In the genomic region with DNA sequence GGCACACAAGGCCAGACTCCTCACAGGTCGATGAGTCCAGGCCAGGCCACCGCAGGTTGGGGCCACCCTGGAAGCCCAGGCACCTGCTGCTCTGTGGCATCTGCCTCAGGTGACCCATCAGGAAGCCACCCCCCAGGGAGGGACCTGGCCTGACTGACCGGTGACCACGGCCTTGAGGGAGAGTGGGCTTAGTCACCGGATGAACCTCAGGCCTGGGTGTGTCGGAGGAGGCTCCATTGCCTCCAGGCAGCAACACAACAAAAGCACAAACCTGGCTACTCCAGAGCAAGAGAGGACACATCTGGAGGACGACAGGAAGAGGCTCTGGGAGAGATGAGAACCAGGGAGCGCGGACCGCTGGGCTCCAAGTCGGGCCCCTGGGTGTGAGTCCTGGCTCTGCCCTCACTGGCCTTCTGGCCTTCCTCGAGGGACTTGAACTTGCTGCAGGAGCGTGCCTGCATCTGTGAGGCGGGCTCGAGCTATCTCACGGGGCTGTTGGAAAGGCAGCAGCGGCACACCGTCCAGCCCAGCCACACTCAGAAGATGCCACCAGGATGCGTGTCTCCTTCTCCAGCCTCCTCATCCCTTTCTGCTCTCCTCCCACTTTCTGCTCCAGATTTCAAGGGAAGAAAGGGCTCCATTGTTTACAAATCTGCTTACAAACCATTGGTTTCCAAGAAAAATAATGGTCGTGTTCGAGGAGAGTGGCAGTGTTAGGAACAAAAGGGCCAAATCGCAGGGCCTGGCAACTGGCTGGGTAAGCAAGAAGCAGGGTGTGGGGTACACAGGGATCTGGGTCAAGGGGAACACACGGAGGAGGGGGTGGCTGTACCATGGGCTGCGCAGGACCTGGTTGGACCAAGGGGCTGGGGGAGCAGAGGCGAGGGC, we compare ENCODE assay signal across 22 cellular contexts.
DNase-seq lines count a peak whose midpoint lies in the region; ATAC-seq and TF ChIP-seq lines count a peak whose summit lies in the region.
"Had no signal": no experiment of that assay in that cellular context is flagged by ENCODE, and none has a peak within 500 bp of the region (broad histone marks: within the 10 kb centered on the region; RNA-seq: fewer than 3 reads in every experiment).

No MANE protein-coding gene starts in this region.

- no peak overlapping the region for H4K91ac ChIP-seq in H9 (ENCODE audit: insufficient read length, low read depth, low read length)

- H3K14ac ChIP-seq in H9 (ENCODE audit: insufficient read depth, low read length), result no peak overlapping the region

- no peak overlapping the region for H3K9ac ChIP-seq in H9 (ENCODE audit: extremely low read depth, insufficient read length, low read length)

- H3K27ac Mint-ChIP-seq in H9, result no peak overlapping the region
- H3K27ac Mint-ChIP-seq: B cell; dendritic cell treated with granulocyte-macrophage colony-stimulating factor and Interleukin-4, amounts not matched to agents 40 ng/mL and 50 ng/mL, for 4 days had no signal

- BruUV-seq in PC-9 (replicated peaks; lab: Mats Ljungman, UMichigan), result TSS peak; percentile 84

- no peak overlapping the region for H3T11ph ChIP-seq in H9 (ENCODE audit: low read length)

- no peak overlapping the region for H2BK120ac ChIP-seq in H9 (ENCODE audit: low read depth, low read length, poor library complexity, severe bottlenecking)

- H3K4ac ChIP-seq in H9 (ENCODE audit: low read depth, low read length), result no peak overlapping the region

- DNase-seq in PC-9 (peak; percentile 65 to 80), dorsolateral prefrontal cortex (no peak), upper lobe of right lung (no peak), NCI-H2081 (lab: John Stamatoyannopoulos, UW) (no peak), H9 (no peak), GDM1 (lab: John Stamatoyannopoulos, UW) (no peak)
- DNase-seq: activated CD8-positive, alpha-beta memory T cell treated with anti-CD3 and anti-CD28 coated beads for 24 hours; activated T-cell treated with anti-CD3 and anti-CD28 coated beads, Interleukin-2, amount 50 U/mL, for 48 hours; body of pancreas; Caco-2; left colon; NCI-H1417 treated with DMSO at 0.1 percent for 48 hours; NCI-H526 treated with DMSO at 0.1 percent for 48 hours; T-helper 9 cell had no signal

- H3K18ac ChIP-seq in H9 (ENCODE audit: insufficient read length, low read depth, low read length), result no peak overlapping the region

- no peaks in the 10 kb centered on the region for H3K23me2 ChIP-seq in H9 (ENCODE audit: insufficient read length, low read depth, low read length, poor library complexity, severe bottlenecking)

- H2BK15ac ChIP-seq in H9 (ENCODE audit: low read depth, low read length), result no peak overlapping the region

- H2BK20ac ChIP-seq in H9 (ENCODE audit: low read depth, low read length, poor library complexity, severe bottlenecking), result no peak overlapping the region

- H3K9me3 Mint-ChIP-seq in H9, result no peaks in the 10 kb centered on the region; a peak in 2 of 5 replicates
- H3K9me3 Mint-ChIP-seq: dendritic cell treated with granulocyte-macrophage colony-stimulating factor and Interleukin-4, amounts not matched to agents 40 ng/mL and 50 ng/mL, for 4 days had no signal

- H3K27me3 ChIP-seq in PC-9 (ENCODE audit: insufficient read depth, low read depth) (no peaks in the 10 kb centered on the region), dorsolateral prefrontal cortex (no peaks in the 10 kb centered on the region), layer of hippocampus (ENCODE audit: control insufficient read depth, insufficient read depth, low read length) (no peaks in the 10 kb centered on the region), upper lobe of right lung (no peaks in the 10 kb centered on the region), H9 (ENCODE audit: insufficient read depth, low read length) (no peaks in the 10 kb centered on the region)
- H3K27me3 ChIP-seq: body of pancreas, SJSA1 had no signal

- TF ChIP-seq CTCF in PC-9 (conservative IDR thresholded peaks at IDR 0.05) (no peak), dorsolateral prefrontal cortex (IDR thresholded peaks at IDR 0.05 in 54 of 56, conservative IDR thresholded peaks at IDR 0.05 in 2 of 56; ENCODE audit: low read depth in 1 of 56, partially characterized antibody in 56 of 56) (no peak), upper lobe of right lung (IDR thresholded peaks at IDR 0.05) (no peak), H9 (conservative IDR thresholded peaks at IDR 0.05) (no peak)

- H3K23ac ChIP-seq in H9 (ENCODE audit: insufficient read length, low read depth, low read length), result no peak overlapping the region

- no peak overlapping the region for H3K56ac ChIP-seq in H9 (ENCODE audit: insufficient read length, low read depth, low read length)

- no peak overlapping the region for H3K4me3 ChIP-seq in PC-9
- peak overlapping the region in 1 of 59 donors; percentile 2 for H3K4me3 ChIP-seq in dorsolateral prefrontal cortex
- H3K4me3 ChIP-seq in upper lobe of right lung, result no peak overlapping the region
- H3K4me3 ChIP-seq: body of pancreas, gastroesophageal sphincter, SJSA1, thoracic aorta had no signal

- CTCF ChIA-PET in PC-9 (lab: Charles Lee), result no interaction called here

- no peaks in the 10 kb centered on the region for H3K9me2 ChIP-seq in PC-9 (ENCODE audit: insufficient read depth)

- H2BK5ac ChIP-seq in H9 (ENCODE audit: insufficient read length, low read length), result no peak overlapping the region

- no peaks in the 10 kb centered on the region for H3K79me1 ChIP-seq in H9 (ENCODE audit: insufficient read depth, low read depth, low read length, poor library complexity, severe bottlenecking)

- H3K27ac ChIP-seq in PC-9 (no peak overlapping the region), dorsolateral prefrontal cortex (peak overlapping the region in 54 of 59 donors; percentile 37 to 90 (median 76)), layer of hippocampus (ENCODE audit: low read depth, low read length) (peak overlapping the region; percentile 78), upper lobe of right lung (no peak overlapping the region), H9 (ENCODE audit: insufficient read length, low read depth, low read length) (no peak overlapping the region)
- H3K27ac ChIP-seq: body of pancreas, epithelial cell of prostate, gastroesophageal sphincter, SJSA1, thoracic aorta had no signal

- H3K79me2 ChIP-seq in PC-9 (ENCODE audit: low read depth) (no peaks in the 10 kb centered on the region), H9 (ENCODE audit: insufficient read depth, low read length) (no peaks in the 10 kb centered on the region)

- no peak overlapping the region for H2AK5ac ChIP-seq in H9 (ENCODE audit: insufficient read length, low read length)

- intact Hi-C loops in PC-9 (cut with micrococcal nuclease; ENCODE audit: unreplicated experiment) (loop anchor here (2.0 to 5.0 kb wide), 2 partner anchors 31 to 152 kb away; partner anchors contain the start of gene ADAM12), dorsolateral prefrontal cortex (cut with DNase I) (no loop called here), upper lobe of right lung (cut with DNase I) (no loop called here)

- H3K4me1 ChIP-seq in PC-9 (replicated peaks; ENCODE audit: insufficient read depth) (peaks cover 14% of the 10 kb centered on the region), upper lobe of right lung (no peaks in the 10 kb centered on the region), H9 (ENCODE audit: insufficient read depth, low read length) (no peaks in the 10 kb centered on the region)
- H3K4me1 ChIP-seq: body of pancreas, Caco-2, gastroesophageal sphincter, SJSA1 had no signal

- H3K36me3 Mint-ChIP-seq in H9 (ENCODE audit: insufficient read depth in 1 of 3, low read depth in 3 of 3), result no peaks in the 10 kb centered on the region

- H3F3A ChIP-seq in PC-9 (ENCODE audit: insufficient read depth, low read depth), result no peaks in the 10 kb centered on the region

- no peaks in the 10 kb centered on the region for H3K36me3 ChIP-seq in PC-9 (ENCODE audit: low read depth)
- no peaks in the 10 kb centered on the region for H3K36me3 ChIP-seq in upper lobe of right lung
- H3K36me3 ChIP-seq: gastroesophageal sphincter, SJSA1, thoracic aorta had no signal

- H3K4me2 ChIP-seq in PC-9, result no peak overlapping the region
- H3K4me2 ChIP-seq in H9 (ENCODE audit: insufficient read depth, insufficient read length, low read length), result no peak overlapping the region

- H3K4me1 Mint-ChIP-seq in H9, result peaks cover 3 to 7% of the 10 kb centered on the region in 2 experiments; a peak in 3 of 4 replicates
- H3K4me1 Mint-ChIP-seq: B cell had no signal

- no peaks in the 10 kb centered on the region for H3K9me3 ChIP-seq in PC-9 (ENCODE audit: insufficient read depth, low read depth)
- H3K9me3 ChIP-seq in upper lobe of right lung, result no peaks in the 10 kb centered on the region
- H3K9me3 ChIP-seq in H9 (ENCODE audit: control insufficient read depth, low read depth, low read length), result no peaks in the 10 kb centered on the region
- H3K9me3 ChIP-seq: body of pancreas, Caco-2, gastroesophageal sphincter, SJSA1, thoracic aorta had no signal

- no peak overlapping the region for H4K5ac ChIP-seq in H9 (ENCODE audit: insufficient read length, low read depth, low read length)

- peak; percentile 32 for ATAC-seq in upper lobe of right lung
- ATAC-seq: activated naive CD4-positive, alpha-beta T cell treated with anti-CD3 and anti-CD28 coated beads, Interleukin-2, amount 50 U/mL, for 72 hours; body of pancreas; gastroesophageal sphincter; left colon had no signal

- H2BK12ac ChIP-seq in H9 (ENCODE audit: insufficient read length, low read depth, low read length), result no peak overlapping the region

- H4K8ac ChIP-seq in H9 (replicated peaks; ENCODE audit: insufficient read length, low read depth, low read length), result no peak overlapping the region

- H2AFZ ChIP-seq in PC-9, result no peak overlapping the region
- no peak overlapping the region for H2AFZ ChIP-seq in H9 (ENCODE audit: low read length)

- no CpG with 5 or more reads among the region's 25 CpGs for WGBS in H9 (ENCODE audit: extremely low coverage, insufficient read length, low lambda C conversion rate)

- H3K4me3 Mint-ChIP-seq in H9, result no peak overlapping the region
- H3K4me3 Mint-ChIP-seq: B cell; dendritic cell treated with granulocyte-macrophage colony-stimulating factor and Interleukin-4, amounts not matched to agents 40 ng/mL and 50 ng/mL, for 4 days had no signal

- H3K27me3 Mint-ChIP-seq in H9 (ENCODE audit: low read depth), result peaks cover 4% of the 10 kb centered on the region; the same call in 1 of the 2 replicates

- H4K20me1 ChIP-seq in PC-9 (ENCODE audit: insufficient read depth) (no peaks in the 10 kb centered on the region), H9 (ENCODE audit: control insufficient read depth, insufficient read depth, insufficient read length) (no peaks in the 10 kb centered on the region)

- POLR2A ChIA-PET in PC-9 (lab: Charles Lee; ENCODE audit: unreplicated experiment), result interaction anchor here (0.5 kb wide), 1 partner anchor 23 kb away, joined by 3 read pairs; no protein-coding TSS in a partner anchor

Comparison
In these comparisons a context has a peak if more than half of its experiments do, and no peak if none do; other contexts are left out.
1. DNase-seq: peak in PC-9 (2 of 2); none in dorsolateral prefrontal cortex (0 of 10), upper lobe of right lung (single experiment), NCI-H2081 (0 of 2), H9 (single experiment) and GDM1 (single experiment).
2. H3K27ac ChIP-seq: peak in dorsolateral prefrontal cortex (54 of 59) and layer of hippocampus (single experiment); none in PC-9 (single experiment), upper lobe of right lung (single experiment) and H9 (single experiment).